ENCODE assay signal across 9 cellular contexts in genomic region chr21:37862536-37862935, GRCh38. TPM values are rescaled to one million over a fixed set of nuclear protein-coding genes. Genes with fewer than 3 reads are reported as not detected.
DNase-seq lines count a peak whose midpoint lies in the region; ATAC-seq and TF ChIP-seq lines count a peak whose summit lies in the region.
"Had no signal": no experiment of that assay in that cellular context is flagged by ENCODE, and none has a peak within 500 bp of the region (broad histone marks: within the 10 kb centered on the region; RNA-seq: fewer than 3 reads in every experiment).

No MANE protein-coding gene starts in this region.

- no peaks in the 10 kb centered on the region for H3K36me3 ChIP-seq in Karpas-422 (ENCODE audit: insufficient read depth, low read length)
- no peaks in the 10 kb centered on the region for H3K36me3 ChIP-seq in effector memory CD4-positive, alpha-beta T cell (ENCODE audit: control insufficient read depth, insufficient read depth, low read length)

- no peak overlapping the region for H3K4me2 ChIP-seq in Karpas-422 (ENCODE audit: low read depth, low read length, poor library complexity, severe bottlenecking)

- H2AFZ ChIP-seq in Karpas-422 (ENCODE audit: low read length), result no peak overlapping the region

- no peaks in the 10 kb centered on the region for H3K9me3 ChIP-seq in Karpas-422 (ENCODE audit: low read length)
- no peaks in the 10 kb centered on the region for H3K9me3 ChIP-seq in effector memory CD4-positive, alpha-beta T cell (ENCODE audit: control insufficient read depth, low read length)

- H3K9ac ChIP-seq in Karpas-422 (ENCODE audit: low read length), result no peak overlapping the region

- in situ Hi-C loops in GM13977 (cut with MboI; ENCODE audit: low pct_unique_long_range_greater_than_20kb, low sequenced_read_pairs, unreplicated experiment), result no loop called here

- no peaks in the 10 kb centered on the region for H3K79me2 ChIP-seq in Karpas-422 (ENCODE audit: low read length)

- no peak for TF ChIP-seq CTCF in GM13977 (IDR thresholded peaks at IDR 0.05; ENCODE audit: extremely low read depth, insufficient read depth, missing control alignments)

- DNase-seq in GM13977 (ENCODE audit: low spot score) (peak; percentile 30), Karpas-422 (peak; percentile 70), SKM-1 treated with dmso at 0.1 percent for 144 hours (lab: John Stamatoyannopoulos, UW; ENCODE audit: unreplicated experiment) (peak; percentile 59), left lobe of liver (ENCODE audit: low spot score) (no peak)
- DNase-seq in effector memory CD4-positive, alpha-beta T cell, result no peak
- no peak for DNase-seq in stimulated activated CD4-positive, alpha-beta T cell treated with anti-CD3 and anti-CD28 coated beads, Interleukin-12 subunit alpha, Interleukin-12 subunit beta, amount 100 ng/mL, for 4 hours

- no peaks in the 10 kb centered on the region for H3K9me2 ChIP-seq in Karpas-422 (replicated peaks; ENCODE audit: insufficient read depth, low read length)

- ATAC-seq in left lobe of liver (peak; percentile 73), GM18519 (IDR thresholded peaks at IDR 0.05; ENCODE audit: low FRiP score, unreplicated experiment) (no peak), HG03571 (IDR thresholded peaks at IDR 0.05; ENCODE audit: unreplicated experiment) (no peak)

- no peak overlapping the region for H3K4me3 ChIP-seq in Karpas-422 (ENCODE audit: low read length)
- no peak overlapping the region for H3K4me3 ChIP-seq in effector memory CD4-positive, alpha-beta T cell (ENCODE audit: insufficient read depth, low read depth, low read length, poor library complexity, severe bottlenecking)
- H3K4me3 ChIP-seq: skin epidermis had no signal

- no peaks in the 10 kb centered on the region for H4K20me1 ChIP-seq in Karpas-422 (ENCODE audit: insufficient read depth, low read depth, low read length)

- no peaks in the 10 kb centered on the region for H3K4me1 ChIP-seq in Karpas-422 (ENCODE audit: low read length)
- no peaks in the 10 kb centered on the region for H3K4me1 ChIP-seq in effector memory CD4-positive, alpha-beta T cell (ENCODE audit: control insufficient read depth, insufficient read depth, low read length, poor library complexity, severe bottlenecking)

- no peaks in the 10 kb centered on the region for H3K27me3 ChIP-seq in Karpas-422 (ENCODE audit: low read length)
- H3K27me3 ChIP-seq in effector memory CD4-positive, alpha-beta T cell (replicated peaks; ENCODE audit: control insufficient read depth, insufficient read depth, low read length, poor library complexity, severe bottlenecking), result no peaks in the 10 kb centered on the region

- no peak overlapping the region for H3K27ac ChIP-seq in Karpas-422 (ENCODE audit: low read length)
- H3K27ac ChIP-seq in effector memory CD4-positive, alpha-beta T cell (ENCODE audit: insufficient read depth, low read length, poor library complexity, severe bottlenecking), result no peak overlapping the region
- H3K27ac ChIP-seq: skin epidermis had no signal

RNA-seq across cellular contexts. Expression of gene KCNJ6, which starts 53.7 kb away (rescaled TPM):
- total RNA-seq in Karpas-422 (2014; rRNA removed; shearing (Covaris generic); ENCODE audit: low replicate concordance), result not detected in 2 replicates
- total RNA-seq in left lobe of liver, result not detected

Comparison
In these comparisons a context has a peak if more than half of its experiments do, and no peak if none do; other contexts are left out.
1. DNase-seq: peak in GM13977 (single experiment), Karpas-422 (single experiment) and SKM-1 treated with dmso at 0.1 percent for 144 hours (single experiment); none in left lobe of liver (single experiment), effector memory CD4-positive, alpha-beta T cell (0 of 3) and stimulated activated CD4-positive, alpha-beta T cell treated with anti-CD3 and anti-CD28 coated beads, Interleukin-12 subunit alpha, Interleukin-12 subunit beta, amount 100 ng/mL, for 4 hours (single experiment).